ENCODE assay signal across 8 cellular contexts in genomic region chr12:120495189-120495722, GRCh38. TPM values are rescaled to one million over a fixed set of nuclear protein-coding genes. Genes with fewer than 3 reads are reported as not detected.
A peak's percentile ranks its signal among the peaks of the same experiment; 100 is the strongest.
DNase-seq lines count a peak whose midpoint lies in the region; ATAC-seq and TF ChIP-seq lines count a peak whose summit lies in the region.

No MANE protein-coding gene starts in this region.

- H3K36me3 ChIP-seq in PC-3 (ENCODE audit: low read depth, low read length) (peaks cover 13% of the 10 kb centered on the region), parathyroid adenoma (ENCODE audit: control insufficient read depth, insufficient read depth, low read length) (no peaks in the 10 kb centered on the region)

- peak overlapping the region; percentile 82 for H2AFZ ChIP-seq in PC-3 (ENCODE audit: low read length)
- peak overlapping the region; percentile 81 for H2AFZ ChIP-seq in parathyroid adenoma

- H3K4me2 ChIP-seq in PC-3 (ENCODE audit: low read length) (peak overlapping the region; percentile 96), parathyroid adenoma (ENCODE audit: low read length) (peak overlapping the region; percentile 78)

- H3K4me1 ChIP-seq in PC-3 (ENCODE audit: insufficient read depth, low read length) (peaks cover 24% of the 10 kb centered on the region), parathyroid adenoma (no peaks in the 10 kb centered on the region)

- peak overlapping the region; percentile 95 for H3K4me3 ChIP-seq in PC-3 (ENCODE audit: low read length)
- H3K4me3 ChIP-seq in epithelial cell of esophagus (ENCODE audit: low read length): peak overlapping the region; percentile 82
- H3K4me3 ChIP-seq in parathyroid adenoma (ENCODE audit: low read depth, low read length): peak overlapping the region; percentile 89

- peaks cover 18% of the 10 kb centered on the region for H4K20me1 ChIP-seq in PC-3 (ENCODE audit: low read length)

- peaks cover 45% of the 10 kb centered on the region for H3K79me2 ChIP-seq in PC-3 (ENCODE audit: low read length)
- no peaks in the 10 kb centered on the region for H3K79me2 ChIP-seq in parathyroid adenoma

- H3F3A ChIP-seq in PC-3 (ENCODE audit: low read length, unreplicated experiment): no peaks in the 10 kb centered on the region

- H3K9ac ChIP-seq in PC-3 (ENCODE audit: low read length) (peak overlapping the region; percentile 95), parathyroid adenoma (no peak overlapping the region)

- DNase-seq in activated gamma-delta T cell treated with Interleukin-2 at 50 U/mL for 16 hours (peak; percentile 3), activated gamma-delta T cell (lab: John Stamatoyannopoulos, UW) (no peak), PC-3 (no peak), epithelial cell of esophagus (ENCODE audit: low read depth) (no peak), RPMI8226 (no peak), NCI-H2081 (lab: John Stamatoyannopoulos, UW) (no peak)

- no peaks in the 10 kb centered on the region for H3K27me3 ChIP-seq in PC-3 (ENCODE audit: low read length)
- no peaks in the 10 kb centered on the region for H3K27me3 ChIP-seq in parathyroid adenoma (ENCODE audit: control insufficient read depth, insufficient read depth, low read length)

- POLR2A ChIA-PET in PC-3 (lab: Charles Lee; ENCODE audit: unreplicated experiment): interaction anchor here (1.0 kb wide), 1 partner anchor 21 kb away, joined by 5 read pairs; no protein-coding TSS in a partner anchor

- CTCF ChIA-PET in PC-3 (lab: Charles Lee): no interaction called here

- ATAC-seq in PC-3: peak; percentile 2
- ATAC-seq in GM18517 (IDR thresholded peaks at IDR 0.05; ENCODE audit: unreplicated experiment): no peak

- H3K27ac ChIP-seq in PC-3 (ENCODE audit: low read length) (no peak overlapping the region), parathyroid adenoma (peak overlapping the region; percentile 38)

- no peaks in the 10 kb centered on the region for H3K9me2 ChIP-seq in PC-3 (replicated peaks; ENCODE audit: low read length)

- TF ChIP-seq CTCF in PC-3 (conservative IDR thresholded peaks at IDR 0.05; ENCODE audit: low read depth, low read length) (no peak), epithelial cell of esophagus (IDR thresholded peaks at IDR 0.05; ENCODE audit: insufficient read depth, low read depth, low read length, missing control alignments) (no peak), parathyroid adenoma (IDR thresholded peaks at IDR 0.05) (no peak)

- BruUV-seq in PC-3 (replicated peaks; lab: Mats Ljungman, UMichigan): no TSS peak

- intact Hi-C loops in PC-3 (cut with micrococcal nuclease): loop anchor here (1.0 kb wide), 1 partner anchor 34 kb away; the partner anchor contains the start of gene COQ5

- no peaks in the 10 kb centered on the region for H3K9me3 ChIP-seq in PC-3 (ENCODE audit: low read length)
- no peaks in the 10 kb centered on the region for H3K9me3 ChIP-seq in parathyroid adenoma (ENCODE audit: control insufficient read depth, low read length)

RNA-seq across cellular contexts. Expression of gene DYNLL1, which starts 0.7 kb away (rescaled TPM):
- 283 and 396 TPM in 2 replicates for total RNA-seq in PC-3 (2014; rRNA removed)

RNA-seq across cellular contexts. Expression of gene SRSF9, which starts 25.7 kb away (rescaled TPM):
- total RNA-seq in PC-3 (2014; rRNA removed): 319 and 382 TPM in 2 replicates

RNA-seq across cellular contexts. Expression of gene COQ5, which starts 33.7 kb away (rescaled TPM):
- 40.4 and 41.2 TPM in 2 replicates for total RNA-seq in PC-3 (2014; rRNA removed)

RNA-seq across cellular contexts. Expression of gene RNF10, which starts 38.9 kb away (rescaled TPM):
- 79.7 and 161 TPM in 2 replicates for total RNA-seq in PC-3 (2014; rRNA removed)

RNA-seq across cellular contexts. Expression of gene GATC, which starts 49.0 kb away (rescaled TPM):
- total RNA-seq in PC-3 (2014; rRNA removed): 33.8 and 43.2 TPM in 2 replicates
